Comparison of ENCODE assay signal across 8 cellular contexts in genomic region chr11:86063536-86063935, GRCh38. TPM values are rescaled to one million over a fixed set of nuclear protein-coding genes. Genes with fewer than 3 reads are reported as not detected.
DNase-seq lines count a peak whose midpoint lies in the region; ATAC-seq, FAIRE-seq and TF ChIP-seq lines count a peak whose summit lies in the region.

No MANE protein-coding gene starts in this region.

- peak overlapping the region; percentile 45 for H3K9ac ChIP-seq in keratinocyte (ENCODE audit: control insufficient read depth, extremely low read depth, insufficient read depth, low read length)

- H3K4me1 Mint-ChIP-seq in activated T-cell treated with anti-CD3 and anti-CD28 coated beads, Interleukin-2, amount 50 U/mL, for 72 hours (ENCODE audit: low read depth), result peaks cover 73% of the 10 kb centered on the region
- peaks cover 68% of the 10 kb centered on the region for H3K4me1 Mint-ChIP-seq in activated naive CD8-positive, alpha-beta T cell treated with anti-CD3 and anti-CD28 coated beads, Interleukin-2, amount 50 U/mL, for 24 hours

- H3K27ac Mint-ChIP-seq in activated T-cell treated with anti-CD3 and anti-CD28 coated beads, Interleukin-2, amount 50 U/mL, for 72 hours, result peak overlapping the region; percentile 99
- H3K27ac Mint-ChIP-seq in activated naive CD8-positive, alpha-beta T cell treated with anti-CD3 and anti-CD28 coated beads, Interleukin-2, amount 50 U/mL, for 24 hours, result peak overlapping the region; percentile 98

- no peak for FAIRE-seq in keratinocyte (lab: Jason Lieb, UNC)

- H3K36me3 ChIP-seq in keratinocyte (ENCODE audit: control insufficient read depth in 2 of 2, extremely low read depth in 1 of 2, insufficient read depth in 2 of 2, low read length in 2 of 2) (no peaks in the 10 kb centered on the region), tibial nerve (no peaks in the 10 kb centered on the region)

- H3K27me3 ChIP-seq in keratinocyte (ENCODE audit: control insufficient read depth, extremely low read depth, insufficient read depth, low read length) (no peaks in the 10 kb centered on the region), tibial nerve (no peaks in the 10 kb centered on the region)

- peaks cover 99% of the 10 kb centered on the region for H3K79me2 ChIP-seq in keratinocyte (ENCODE audit: control insufficient read depth, insufficient read depth, low read length)

- H3K4me1 ChIP-seq in keratinocyte (ENCODE audit: control insufficient read depth, extremely low read depth, insufficient read depth, low read length), result peaks cover 20% of the 10 kb centered on the region
- H3K4me1 ChIP-seq in tibial nerve, result peaks cover 0 to 76% (median 47%) of the 10 kb centered on the region in 4 donors

- H3K27ac ChIP-seq in keratinocyte (ENCODE audit: control insufficient read depth, insufficient read depth, low read length) (peak overlapping the region; percentile 99), tibial nerve (peak overlapping the region in 3 of 4 donors; percentile 41 to 99 (median 99))

- H3K36me3 Mint-ChIP-seq in activated T-cell treated with anti-CD3 and anti-CD28 coated beads, Interleukin-2, amount 50 U/mL, for 72 hours (ENCODE audit: insufficient read depth in 2 of 2), result peaks cover 20 to 23% of the 10 kb centered on the region in 2 donors
- peaks cover 32% of the 10 kb centered on the region for H3K36me3 Mint-ChIP-seq in activated naive CD8-positive, alpha-beta T cell treated with anti-CD3 and anti-CD28 coated beads, Interleukin-2, amount 50 U/mL, for 24 hours (ENCODE audit: low read depth)

- no peak for TF ChIP-seq EP300 in tibial nerve (IDR thresholded peaks at IDR 0.05)

- no peaks in the 10 kb centered on the region for H3K9me3 ChIP-seq in keratinocyte (ENCODE audit: control insufficient read depth, low read depth, low read length)
- no peaks in the 10 kb centered on the region for H3K9me3 ChIP-seq in tibial nerve

- H3K4me3 ChIP-seq in keratinocyte (ENCODE audit: control insufficient read depth in 2 of 3, extremely low read depth in 1 of 3, insufficient read depth in 2 of 3, low read depth in 1 of 3, low read length in 3 of 3) (peak overlapping the region in 2 of 3 experiments; percentile 22 to 54), tibial nerve (peak overlapping the region in 1 of 4 donors; percentile 6)

- TF ChIP-seq CTCF in keratinocyte (optimal IDR thresholded peaks at IDR 0.05 in 1 of 3, IDR thresholded peaks at IDR 0.05 in 1 of 3, conservative IDR thresholded peaks at IDR 0.05 in 1 of 3; ENCODE audit: extremely low read depth in 1 of 3, insufficient read depth in 2 of 3, low read length in 3 of 3) (no peak), tibial nerve (IDR thresholded peaks at IDR 0.05) (no peak)

- 58 to 69% methylated on average over 1 of the region's 1 CpG for WGBS in tibial nerve, 2 donors

- DNase-seq in activated T-cell treated with anti-CD3 and anti-CD28 coated beads, Interleukin-2, amount 50 U/mL, for 72 hours, result no peak
- no peak for DNase-seq in activated T-cell treated with anti-CD3 and anti-CD28 coated beads, Interleukin-2, amount 50 U/mL, for 48 hours
- DNase-seq in activated naive CD8-positive, alpha-beta T cell treated with anti-CD3 and anti-CD28 coated beads, Interleukin-2, amount 50 U/mL, for 24 hours, result no peak
- DNase-seq in keratinocyte (ENCODE audit: low read depth, low spot score) (no peak), tibial nerve (ENCODE audit: low spot score in 2 of 2) (no peak), COLO668 (lab: John Stamatoyannopoulos, UW; ENCODE audit: unreplicated experiment) (no peak)

- H3K9me1 ChIP-seq in keratinocyte (ENCODE audit: control insufficient read depth, extremely low read depth, insufficient read depth, low read length), result peaks cover 2% of the 10 kb centered on the region

- peaks cover 34% of the 10 kb centered on the region for H4K20me1 ChIP-seq in keratinocyte (ENCODE audit: control insufficient read depth, extremely low read depth, insufficient read depth, low read length)

- H3K4me3 Mint-ChIP-seq in activated T-cell treated with anti-CD3 and anti-CD28 coated beads, Interleukin-2, amount 50 U/mL, for 72 hours, result peak overlapping the region; percentile 96 to 99
- H3K4me3 Mint-ChIP-seq in activated naive CD8-positive, alpha-beta T cell treated with anti-CD3 and anti-CD28 coated beads, Interleukin-2, amount 50 U/mL, for 24 hours, result peak overlapping the region; percentile 100

- no peak for TF ChIP-seq POLR2A in tibial nerve (IDR thresholded peaks at IDR 0.05)

- H3K27me3 Mint-ChIP-seq in activated T-cell treated with anti-CD3 and anti-CD28 coated beads, Interleukin-2, amount 50 U/mL, for 72 hours (ENCODE audit: low read depth), result no peaks in the 10 kb centered on the region
- no peaks in the 10 kb centered on the region for H3K27me3 Mint-ChIP-seq in activated naive CD8-positive, alpha-beta T cell treated with anti-CD3 and anti-CD28 coated beads, Interleukin-2, amount 50 U/mL, for 24 hours

- ATAC-seq in activated T-cell treated with anti-CD3 and anti-CD28 coated beads, Interleukin-2, amount 50 U/mL, for 72 hours (replicated peaks in 1 of 2), result no peak
- ATAC-seq in activated naive CD8-positive, alpha-beta T cell treated with anti-CD3 and anti-CD28 coated beads, Interleukin-2, amount 50 U/mL, for 24 hours, result no peak
- no peak for ATAC-seq in HG03039 (IDR thresholded peaks at IDR 0.05; ENCODE audit: unreplicated experiment)
- no peak for ATAC-seq in GM21367 (IDR thresholded peaks at IDR 0.05; ENCODE audit: unreplicated experiment)

- no peak overlapping the region for H2AFZ ChIP-seq in keratinocyte (ENCODE audit: control insufficient read depth, low read length)

- dilution Hi-C loops in keratinocyte (cut with MboI; ENCODE audit: extremely low pct_ligation_motif_present, low sequenced_read_pairs), result no loop called here

- peak overlapping the region; percentile 86 for H3K4me2 ChIP-seq in keratinocyte (ENCODE audit: control insufficient read depth, extremely low read depth, insufficient read depth, low read depth, low read length)

- no peaks in the 10 kb centered on the region for H3K9me3 Mint-ChIP-seq in activated T-cell treated with anti-CD3 and anti-CD28 coated beads, Interleukin-2, amount 50 U/mL, for 72 hours
- peaks cover 8% of the 10 kb centered on the region for H3K9me3 Mint-ChIP-seq in activated naive CD8-positive, alpha-beta T cell treated with anti-CD3 and anti-CD28 coated beads, Interleukin-2, amount 50 U/mL, for 24 hours

RNA-seq across cellular contexts. Expression of gene PICALM, which starts 5.3 kb away (rescaled TPM):
- 100 to 1,000 TPM in 1 of 2 donors, 10 to 100 TPM in 1; 70.3 to 103 TPM for total RNA-seq in activated T-cell treated with anti-CD3 and anti-CD28 coated beads, Interleukin-2, amount 50 U/mL, for 72 hours
- 265 to 313 TPM (median 293 TPM) in 3 replicates for polyA plus RNA-seq in keratinocyte
- 265 TPM for polyA plus RNA-seq in keratinocyte (2011; ENCODE audit: low read depth)
- 168 and 340 TPM in 2 replicates for polyA plus RNA-seq in keratinocyte (2011; cell fraction: cytosol; rRNA removed)
- 353 and 393 TPM in 2 replicates for polyA plus RNA-seq in keratinocyte (2011; cell fraction: nucleus; rRNA removed)
- 125 and 152 TPM in 2 replicates for polyA plus RNA-seq in keratinocyte (2012; ENCODE audit: low replicate concordance)
- polyA minus RNA-seq in keratinocyte, result 198 to 513 TPM (median 466 TPM) in 3 replicates
- 283 TPM for polyA minus RNA-seq in keratinocyte (2011; cell fraction: cytosol; rRNA and poly(A)+ RNA removed)
- polyA minus RNA-seq in keratinocyte (2011; cell fraction: nucleus; rRNA and poly(A)+ RNA removed), result 343 and 577 TPM in 2 replicates
- total RNA-seq in tibial nerve, result 100 to 1,000 TPM; 287 to 339 (median 313) TPM
